ENCODE assay signal across 1 cellular context in genomic region chr10:88158506-88159123, GRCh38.
TF ChIP-seq lines count a peak whose summit lies in the region.

No MANE protein-coding gene starts in this region.

TF ChIP-seq in IMR-90, 13 proteins besides CTCF, POLR2A, EP300 and RAD21 (continued from another document):
- no peak for TF ChIP-seq SMC3 (IDR thresholded peaks at IDR 0.05; ENCODE audit: low read depth, low read length)
TF ChIP-seq in IMR-90: peak in this region for 0.
